Comparison of ENCODE assay signal across 8 cellular contexts in the genomic region with DNA sequence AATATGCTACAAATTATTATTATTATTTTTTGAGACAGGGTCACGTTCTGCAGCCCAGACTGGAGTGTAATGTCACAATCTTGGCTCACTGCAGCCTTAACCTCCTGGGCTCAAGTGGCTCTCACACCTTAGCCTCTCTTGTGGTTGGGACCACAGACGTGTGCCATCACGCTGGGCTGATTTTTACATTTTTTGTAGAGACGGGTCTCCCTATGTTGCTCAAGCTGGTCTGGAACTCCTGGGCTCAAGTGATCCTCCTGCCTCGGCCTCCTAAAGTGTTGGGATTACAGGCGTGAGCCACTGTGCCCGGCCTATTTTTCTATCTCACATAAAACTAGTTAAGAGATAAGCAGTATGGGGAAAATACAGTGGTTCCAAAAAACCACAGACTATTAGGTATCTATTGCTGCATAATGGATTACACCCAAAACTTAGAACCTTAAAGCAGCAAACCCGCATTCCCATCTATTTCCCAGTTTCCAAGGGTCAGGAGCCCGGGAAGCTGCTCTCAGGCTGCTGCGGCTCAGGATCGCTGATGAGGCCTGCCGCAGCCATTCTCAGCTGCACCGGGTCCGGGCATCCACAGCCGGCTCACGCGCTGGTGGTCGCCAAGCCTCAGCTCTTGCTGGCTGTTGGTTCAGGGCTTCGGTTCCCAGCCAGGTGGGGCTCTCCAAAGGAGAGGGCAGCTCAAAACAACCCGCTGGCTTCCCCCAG.
DNase-seq lines count a peak whose midpoint lies in the region; ATAC-seq and TF ChIP-seq lines count a peak whose summit lies in the region.

No MANE protein-coding gene starts in this region.

- no peak for ATAC-seq in natural killer cell treated with Interleukin-12 subunit alpha and Interleukin-12 subunit beta and Interleukin-15 and Interleukin-18, amount 100 ng/mL, for 72 hours
- ATAC-seq in GM21447 (IDR thresholded peaks at IDR 0.05; ENCODE audit: unreplicated experiment): no peak

- TF ChIP-seq CTCF in AG10803 (conservative IDR thresholded peaks at IDR 0.05; ENCODE audit: low read length) (no peak), cardiac fibroblast (IDR thresholded peaks at IDR 0.05; ENCODE audit: low read depth, low read length) (no peak)

- DNase-seq in AG10803 (ENCODE audit: low read depth) (no peak), cardiac fibroblast (ENCODE audit: low read depth in 2 of 2) (no peak), middle frontal gyrus (ENCODE audit: extremely low spot score, low spot score) (no peak), NCI-H82 treated with DMSO at 0.1 percent for 48 hours (lab: John Stamatoyannopoulos, UW; ENCODE audit: unreplicated experiment) (no peak), A172 (ENCODE audit: low spot score) (no peak)
- no peak for DNase-seq in natural killer cell treated with Interleukin-12 subunit alpha and Interleukin-12 subunit beta and Interleukin-15 and Interleukin-18, amount 100 ng/mL, for 72 hours (ENCODE audit: low spot score)

- H3K4me3 Mint-ChIP-seq in IgD-negative memory B cell: peak overlapping the region; percentile 77 to 97 (median 92)
- peak overlapping the region; percentile 86 for H3K4me3 Mint-ChIP-seq in natural killer cell treated with Interleukin-12 subunit alpha and Interleukin-12 subunit beta and Interleukin-15 and Interleukin-18, amount 100 ng/mL, for 72 hours

- peak overlapping the region in 2 of 3 donors; percentile 1 to 5 for H3K27ac Mint-ChIP-seq in IgD-negative memory B cell
- peak overlapping the region in 1 of 2 donors; percentile 63 for H3K27ac Mint-ChIP-seq in natural killer cell treated with Interleukin-12 subunit alpha and Interleukin-12 subunit beta and Interleukin-15 and Interleukin-18, amount 100 ng/mL, for 72 hours

- H3K9me3 Mint-ChIP-seq in IgD-negative memory B cell: no peaks in the 10 kb centered on the region
- no peaks in the 10 kb centered on the region for H3K9me3 Mint-ChIP-seq in natural killer cell treated with Interleukin-12 subunit alpha and Interleukin-12 subunit beta and Interleukin-15 and Interleukin-18, amount 100 ng/mL, for 72 hours

- H3K36me3 Mint-ChIP-seq in IgD-negative memory B cell: peaks cover 6% of the 10 kb centered on the region
- no peaks in the 10 kb centered on the region for H3K36me3 Mint-ChIP-seq in natural killer cell treated with Interleukin-12 subunit alpha and Interleukin-12 subunit beta and Interleukin-15 and Interleukin-18, amount 100 ng/mL, for 72 hours

- H3K4me3 ChIP-seq in AG10803 (ENCODE audit: low read length): peak overlapping the region; percentile 87
- H3K4me3 ChIP-seq in cardiac fibroblast (replicated peaks in 1 of 2; ENCODE audit: low read depth in 2 of 2, low read length in 2 of 2): peak overlapping the region; percentile 73 to 79

- no peaks in the 10 kb centered on the region for H3K27me3 Mint-ChIP-seq in IgD-negative memory B cell
- H3K27me3 Mint-ChIP-seq in natural killer cell treated with Interleukin-12 subunit alpha and Interleukin-12 subunit beta and Interleukin-15 and Interleukin-18, amount 100 ng/mL, for 72 hours: no peaks in the 10 kb centered on the region

- H3K4me1 Mint-ChIP-seq in IgD-negative memory B cell: peaks cover 0 to 5% (median 1%) of the 10 kb centered on the region in 3 donors
- peaks cover 13 to 15% of the 10 kb centered on the region in 2 donors for H3K4me1 Mint-ChIP-seq in natural killer cell treated with Interleukin-12 subunit alpha and Interleukin-12 subunit beta and Interleukin-15 and Interleukin-18, amount 100 ng/mL, for 72 hours (ENCODE audit: low read depth in 2 of 2)
